ENCODE assay signal across 9 cellular contexts in genomic region chr11:78354741-78355705, GRCh38.
DNase-seq lines count a peak whose midpoint lies in the region; ATAC-seq and TF ChIP-seq lines count a peak whose summit lies in the region.
"Had no signal": no experiment of that assay in that cellular context is flagged by ENCODE, and none has a peak within 500 bp of the region (broad histone marks: within the 10 kb centered on the region; RNA-seq: fewer than 3 reads in every experiment).

No MANE protein-coding gene starts in this region.

- no peak overlapping the region for H3K9ac ChIP-seq in H9 (ENCODE audit: extremely low read depth, insufficient read length, low read length)

- no peak overlapping the region for H3K4me3 Mint-ChIP-seq in H9
- H3K4me3 Mint-ChIP-seq: activated T-cell treated with anti-CD3 and anti-CD28 coated beads, Interleukin-2, amount 50 U/mL, for 4 hours had no signal

- H4K5ac ChIP-seq in H9 (ENCODE audit: insufficient read length, low read depth, low read length) = no peak overlapping the region

- no peak for TF ChIP-seq CTCF in H9 (conservative IDR thresholded peaks at IDR 0.05)

- H3K36me3 Mint-ChIP-seq in H9 (ENCODE audit: insufficient read depth in 1 of 3, low read depth in 3 of 3) = peaks cover 0 to 11% (median 2%) of the 10 kb centered on the region in 3 experiments; a peak in 2 of 7 replicates

- H2BK20ac ChIP-seq in H9 (ENCODE audit: low read depth, low read length, poor library complexity, severe bottlenecking) = no peak overlapping the region

- H2BK5ac ChIP-seq in H9 (ENCODE audit: insufficient read length, low read length) = no peak overlapping the region

- H3K4me2 ChIP-seq in H9 (ENCODE audit: insufficient read depth, insufficient read length, low read length) = no peak overlapping the region

- H3T11ph ChIP-seq in H9 (ENCODE audit: low read length) = no peak overlapping the region

- H3K18ac ChIP-seq in H9 (ENCODE audit: insufficient read length, low read depth, low read length) = no peak overlapping the region

- ATAC-seq in HG03354 (IDR thresholded peaks at IDR 0.05; ENCODE audit: poor library complexity, severe bottlenecking, unreplicated experiment) = peak; percentile 47
- ATAC-seq: activated T-cell treated with anti-CD3 and anti-CD28 coated beads, Interleukin-2, amount 50 U/mL, for 4 hours had no signal

- H4K20me1 ChIP-seq in H9 (ENCODE audit: control insufficient read depth, insufficient read depth, insufficient read length) = no peaks in the 10 kb centered on the region

- no peak overlapping the region for H3K23ac ChIP-seq in H9 (ENCODE audit: insufficient read length, low read depth, low read length)

- H2BK12ac ChIP-seq in H9 (ENCODE audit: insufficient read length, low read depth, low read length) = no peak overlapping the region

- H2BK120ac ChIP-seq in H9 (ENCODE audit: low read depth, low read length, poor library complexity, severe bottlenecking) = no peak overlapping the region

- no peaks in the 10 kb centered on the region for H3K79me2 ChIP-seq in H9 (ENCODE audit: insufficient read depth, low read length)

- WGBS in H9 (ENCODE audit: extremely low coverage, insufficient read length, low lambda C conversion rate) = no CpG with 5 or more reads among the region's 12 CpGs

- peaks cover 5% of the 10 kb centered on the region for H3K4me1 ChIP-seq in H9 (ENCODE audit: insufficient read depth, low read length)

- H3K14ac ChIP-seq in H9 (ENCODE audit: insufficient read depth, low read length) = no peak overlapping the region

- peak; percentile 15 for DNase-seq in DMS153 treated with DMSO at 0.1 percent for 48 hours (lab: John Stamatoyannopoulos, UW; ENCODE audit: unreplicated experiment)
- peak; percentile 43 for DNase-seq in NCI-H82 treated with DMSO at 0.1 percent for 48 hours (lab: John Stamatoyannopoulos, UW; ENCODE audit: unreplicated experiment)
- DNase-seq in ACHN = no peak
- DNase-seq in H9 = no peak
- DNase-seq in activated CD4-positive, CD25-positive, alpha-beta regulatory T cell treated with anti-CD3 and anti-CD28 coated beads, Interleukin-2, amount 50 U/mL, for 72 hours = no peak
- no peak for DNase-seq in NCI-H510A (lab: John Stamatoyannopoulos, UW)
- DNase-seq: activated T-cell treated with anti-CD3 and anti-CD28 coated beads, Interleukin-2, amount 50 U/mL, for 4 hours had no signal

- in situ Hi-C loops in ACHN (cut with HindIII; ENCODE audit: low pct_ligation_motif_present, low pct_unique_long_range_greater_than_20kb, low sequenced_read_pairs) = no loop called here

- H3K9me3 ChIP-seq in H9 (ENCODE audit: control insufficient read depth, low read depth, low read length) = no peaks in the 10 kb centered on the region

- H4K8ac ChIP-seq in H9 (replicated peaks; ENCODE audit: insufficient read length, low read depth, low read length) = no peak overlapping the region

- H3K27ac Mint-ChIP-seq in H9 = no peak overlapping the region; a peak in 1 of 7 replicates

- no peaks in the 10 kb centered on the region for H3K23me2 ChIP-seq in H9 (ENCODE audit: insufficient read length, low read depth, low read length, poor library complexity, severe bottlenecking)

- H3K27ac ChIP-seq in layer of hippocampus (ENCODE audit: low read depth, low read length) (peak overlapping the region; percentile 46), H9 (ENCODE audit: insufficient read length, low read depth, low read length) (no peak overlapping the region)

- no peak overlapping the region for H3K56ac ChIP-seq in H9 (ENCODE audit: insufficient read length, low read depth, low read length)

- H2AK5ac ChIP-seq in H9 (ENCODE audit: insufficient read length, low read length) = no peak overlapping the region

- no peak overlapping the region for H2BK15ac ChIP-seq in H9 (ENCODE audit: low read depth, low read length)

- H3K4ac ChIP-seq in H9 (ENCODE audit: low read depth, low read length) = no peak overlapping the region

- no peak overlapping the region for H2AFZ ChIP-seq in H9 (ENCODE audit: low read length)

- H3K4me1 Mint-ChIP-seq in H9 = peaks cover 20 to 34% of the 10 kb centered on the region in 2 experiments

- H4K91ac ChIP-seq in H9 (ENCODE audit: insufficient read length, low read depth, low read length) = no peak overlapping the region

- no peaks in the 10 kb centered on the region for H3K27me3 ChIP-seq in layer of hippocampus (ENCODE audit: control insufficient read depth, insufficient read depth, low read length)
- H3K27me3 ChIP-seq in H9 (ENCODE audit: insufficient read depth, low read length) = no peaks in the 10 kb centered on the region

- no peaks in the 10 kb centered on the region; the same call in 1 of the 2 replicates for H3K27me3 Mint-ChIP-seq in H9 (ENCODE audit: low read depth)

- H3K79me1 ChIP-seq in H9 (ENCODE audit: insufficient read depth, low read depth, low read length, poor library complexity, severe bottlenecking) = no peaks in the 10 kb centered on the region

- H3K9me3 Mint-ChIP-seq in H9 = peaks cover 0 to 5% of the 10 kb centered on the region in 2 experiments; a peak in 2 of 5 replicates
- H3K9me3 Mint-ChIP-seq: activated T-cell treated with anti-CD3 and anti-CD28 coated beads, Interleukin-2, amount 50 U/mL, for 4 hours had no signal

Comparison
In these comparisons a context has a peak if more than half of its experiments do, and no peak if none do; other contexts are left out.
1. DNase-seq: peak in DMS153 treated with DMSO at 0.1 percent for 48 hours (single experiment) and NCI-H82 treated with DMSO at 0.1 percent for 48 hours (single experiment); none in ACHN (single experiment), H9 (single experiment), activated CD4-positive, CD25-positive, alpha-beta regulatory T cell treated with anti-CD3 and anti-CD28 coated beads, Interleukin-2, amount 50 U/mL, for 72 hours (single experiment) and NCI-H510A (single experiment).